18 cellular contexts compared by ENCODE assay signal in genomic region chr22:47177334-47177815, GRCh38.
DNase-seq lines count a peak whose midpoint lies in the region; ATAC-seq, FAIRE-seq and TF ChIP-seq lines count a peak whose summit lies in the region.
"Had no signal": no experiment of that assay in that cellular context is flagged by ENCODE, and none has a peak within 500 bp of the region (broad histone marks: within the 10 kb centered on the region; RNA-seq: fewer than 3 reads in every experiment).

No MANE protein-coding gene starts in this region.

- H3K4me3 Mint-ChIP-seq in CD14-positive monocyte = no peak overlapping the region

- intact Hi-C loops in CD14-positive monocyte (cut with micrococcal nuclease) (no loop called here), kidney (cut with DNase I) (no loop called here), posterior cingulate gyrus (cut with DNase I) (no loop called here)

- H3K27me3 Mint-ChIP-seq in CD14-positive monocyte (ENCODE audit: low read depth in 3 of 3) = peaks cover 0 to 4% (median 3%) of the 10 kb centered on the region in 3 donors

- peaks cover 17 to 53% (median 37%) of the 10 kb centered on the region in 7 donors for H3K9me3 Mint-ChIP-seq in CD14-positive monocyte

- DNase-seq in activated T-cell treated with anti-CD3 and anti-CD28 coated beads, Interleukin-2, amount 50 U/mL, for 1 hour = peak; percentile 9
- no peak for DNase-seq in activated T-cell treated with anti-CD3 and anti-CD28 coated beads, Interleukin-2, amount 50 U/mL, for 48 hours
- DNase-seq in CD14-positive monocyte (ENCODE audit: low spot score) = peak; percentile 29
- peak; percentile 47 for DNase-seq in kidney
- DNase-seq in posterior cingulate gyrus = peak in 6 of 10 donors; percentile 4 to 76 (median 30)
- no peak for DNase-seq in inferior parietal cortex (ENCODE audit: extremely low spot score)
- DNase-seq in DMS114 treated with DMSO at 0.1 percent for 48 hours (lab: John Stamatoyannopoulos, UW; ENCODE audit: unreplicated experiment) = no peak
- DNase-seq: NCI-H1436 treated with DMSO at 0.1 percent for 48 hours, NCI-H2081 treated with DMSO at 0.1 percent for 48 hours, NCI-H2227 treated with DMSO at 0.1 percent for 48 hours, NCI-H526, PC-3 had no signal

- no peak overlapping the region for H3K4me3 ChIP-seq in kidney (ENCODE audit: low read length in 2 of 2)
- H3K4me3 ChIP-seq: BLaER1 treated with 17β-estradiol and CSF1 and Interleukin-3, amounts not matched to agents 10 nM and 100 nM; GM12878; K562 had no signal

- no peak overlapping the region for H3K9ac ChIP-seq in kidney (ENCODE audit: low read length in 2 of 2)
- H3K9ac ChIP-seq: BLaER1 treated with 17β-estradiol and CSF1 and Interleukin-3, amounts not matched to agents 10 nM and 100 nM had no signal

- H3K36me3 ChIP-seq in kidney (ENCODE audit: control insufficient read depth in 1 of 2, insufficient read depth in 2 of 2, low read length in 2 of 2) = peaks cover 0 to 2% of the 10 kb centered on the region in 2 donors

- H3K4me1 Mint-ChIP-seq in CD14-positive monocyte = no peaks in the 10 kb centered on the region

- H3K36me3 Mint-ChIP-seq in CD14-positive monocyte = peaks cover 24 to 35% of the 10 kb centered on the region in 2 donors

- H3K4me1 ChIP-seq in kidney (ENCODE audit: control insufficient read depth in 1 of 2, insufficient read depth in 1 of 2, low read depth in 1 of 2, low read length in 2 of 2) = no peaks in the 10 kb centered on the region

- H3K9me3 ChIP-seq in kidney (ENCODE audit: control insufficient read depth in 1 of 2, low read length in 2 of 2) = no peaks in the 10 kb centered on the region
- H3K9me3 ChIP-seq: BLaER1 treated with 17β-estradiol and CSF1 and Interleukin-3, amounts not matched to agents 10 nM and 100 nM had no signal

- ATAC-seq in GM21619 (IDR thresholded peaks at IDR 0.05; ENCODE audit: unreplicated experiment) = no peak
- ATAC-seq: GM12878, HCT116, K562, PC-3 had no signal

- TF ChIP-seq CTCF in CD14-positive monocyte (IDR thresholded peaks at IDR 0.05) (no peak), kidney (IDR thresholded peaks at IDR 0.05; ENCODE audit: borderline replicate concordance, extremely low read depth, insufficient read depth) (no peak)

- no peak for FAIRE-seq in kidney (lab: Jason Lieb, UNC)
- FAIRE-seq: GM12878, GM18507, K562 had no signal

- H3K27ac ChIP-seq in kidney (ENCODE audit: low read depth in 2 of 2, low read length in 2 of 2) = no peak overlapping the region
- H3K27ac ChIP-seq: BLaER1 treated with 17β-estradiol and CSF1 and Interleukin-3, amounts not matched to agents 10 nM and 100 nM had no signal

- H3K27ac Mint-ChIP-seq in CD14-positive monocyte = no peak overlapping the region

Comparison
In these comparisons a context has a peak if more than half of its experiments do, and no peak if none do; other contexts are left out.
1. DNase-seq: peak in activated T-cell treated with anti-CD3 and anti-CD28 coated beads, Interleukin-2, amount 50 U/mL, for 1 hour (single experiment), CD14-positive monocyte (single experiment), kidney (single experiment) and posterior cingulate gyrus (6 of 10); none in activated T-cell treated with anti-CD3 and anti-CD28 coated beads, Interleukin-2, amount 50 U/mL, for 48 hours (0 of 2), inferior parietal cortex (single experiment) and DMS114 treated with DMSO at 0.1 percent for 48 hours (single experiment).